ENCODE assay signal across 1 cellular context in genomic region chr3:14436954-14437281, GRCh38.
TF ChIP-seq lines count a peak whose summit lies in the region.

No MANE protein-coding gene starts in this region.

TF ChIP-seq in HepG2, 621 proteins besides CTCF, POLR2A, EP300 and RAD21 (continued from another document):
- TF ChIP-seq, protein P1, sequence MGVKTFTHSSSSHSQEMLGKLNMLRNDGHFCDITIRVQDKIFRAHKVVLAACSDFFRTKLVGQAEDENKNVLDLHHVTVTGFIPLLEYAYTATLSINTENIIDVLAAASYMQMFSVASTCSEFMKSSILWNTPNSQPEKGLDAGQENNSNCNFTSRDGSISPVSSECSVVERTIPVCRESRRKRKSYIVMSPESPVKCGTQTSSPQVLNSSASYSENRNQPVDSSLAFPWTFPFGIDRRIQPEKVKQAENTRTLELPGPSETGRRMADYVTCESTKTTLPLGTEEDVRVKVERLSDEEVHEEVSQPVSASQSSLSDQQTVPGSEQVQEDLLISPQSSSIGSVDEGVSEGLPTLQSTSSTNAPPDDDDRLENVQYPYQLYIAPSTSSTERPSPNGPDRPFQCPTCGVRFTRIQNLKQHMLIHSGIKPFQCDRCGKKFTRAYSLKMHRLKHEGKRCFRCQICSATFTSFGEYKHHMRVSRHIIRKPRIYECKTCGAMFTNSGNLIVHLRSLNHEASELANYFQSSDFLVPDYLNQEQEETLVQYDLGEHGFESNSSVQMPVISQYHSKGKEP (CRISPR knock-in tag; IDR thresholded peaks at IDR 0.05): no peak
- TF ChIP-seq SALL1 (CRISPR knock-in tag; IDR thresholded peaks at IDR 0.05) (no peak), CEBPB (IDR thresholded peaks at IDR 0.05; ENCODE audit: borderline replicate concordance, low read depth, low read length) (no peak)
